Comparison of ENCODE assay signal across 1 cellular context in the genomic region with DNA sequence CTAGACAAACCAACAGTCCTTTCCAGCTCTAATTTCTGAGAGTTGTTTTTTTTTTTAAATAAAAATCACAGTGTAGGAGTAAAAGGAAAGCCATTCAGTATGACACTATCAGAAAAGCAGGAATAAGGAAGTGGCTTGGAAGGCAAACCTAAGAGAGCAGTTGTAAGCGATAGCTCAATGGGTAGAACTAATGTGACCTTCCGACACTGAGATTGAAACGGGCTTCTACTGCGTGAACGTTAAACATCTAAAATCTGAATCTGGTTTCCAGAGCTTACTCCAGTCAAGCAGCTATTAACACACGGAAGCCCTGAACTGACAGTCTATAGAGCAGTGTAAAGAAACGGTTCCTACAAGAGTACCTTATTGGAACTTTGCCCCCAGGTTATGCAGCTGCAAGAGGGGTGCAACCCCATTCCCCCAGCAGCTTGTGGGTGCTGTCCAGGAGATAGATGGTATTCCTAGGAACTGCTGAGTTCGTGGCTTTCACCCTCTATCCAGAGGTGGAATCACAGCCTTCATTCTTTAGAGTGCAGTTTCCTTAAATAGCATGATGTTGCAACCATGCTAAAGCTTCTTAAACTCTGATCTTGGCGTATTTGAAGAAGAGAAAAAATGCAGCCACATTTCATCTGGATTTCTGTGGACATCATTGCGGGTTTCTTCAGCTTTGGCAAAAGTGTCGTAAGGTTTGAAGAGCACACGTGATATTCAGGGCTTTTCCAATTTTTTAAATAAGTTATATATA.
TF ChIP-seq lines count a peak whose summit lies in the region.

No MANE protein-coding gene starts in this region.

TF ChIP-seq in GM23338, 12 proteins besides CTCF, POLR2A, EP300 and RAD21 (continued from another document):
- TF ChIP-seq, protein P1, sequence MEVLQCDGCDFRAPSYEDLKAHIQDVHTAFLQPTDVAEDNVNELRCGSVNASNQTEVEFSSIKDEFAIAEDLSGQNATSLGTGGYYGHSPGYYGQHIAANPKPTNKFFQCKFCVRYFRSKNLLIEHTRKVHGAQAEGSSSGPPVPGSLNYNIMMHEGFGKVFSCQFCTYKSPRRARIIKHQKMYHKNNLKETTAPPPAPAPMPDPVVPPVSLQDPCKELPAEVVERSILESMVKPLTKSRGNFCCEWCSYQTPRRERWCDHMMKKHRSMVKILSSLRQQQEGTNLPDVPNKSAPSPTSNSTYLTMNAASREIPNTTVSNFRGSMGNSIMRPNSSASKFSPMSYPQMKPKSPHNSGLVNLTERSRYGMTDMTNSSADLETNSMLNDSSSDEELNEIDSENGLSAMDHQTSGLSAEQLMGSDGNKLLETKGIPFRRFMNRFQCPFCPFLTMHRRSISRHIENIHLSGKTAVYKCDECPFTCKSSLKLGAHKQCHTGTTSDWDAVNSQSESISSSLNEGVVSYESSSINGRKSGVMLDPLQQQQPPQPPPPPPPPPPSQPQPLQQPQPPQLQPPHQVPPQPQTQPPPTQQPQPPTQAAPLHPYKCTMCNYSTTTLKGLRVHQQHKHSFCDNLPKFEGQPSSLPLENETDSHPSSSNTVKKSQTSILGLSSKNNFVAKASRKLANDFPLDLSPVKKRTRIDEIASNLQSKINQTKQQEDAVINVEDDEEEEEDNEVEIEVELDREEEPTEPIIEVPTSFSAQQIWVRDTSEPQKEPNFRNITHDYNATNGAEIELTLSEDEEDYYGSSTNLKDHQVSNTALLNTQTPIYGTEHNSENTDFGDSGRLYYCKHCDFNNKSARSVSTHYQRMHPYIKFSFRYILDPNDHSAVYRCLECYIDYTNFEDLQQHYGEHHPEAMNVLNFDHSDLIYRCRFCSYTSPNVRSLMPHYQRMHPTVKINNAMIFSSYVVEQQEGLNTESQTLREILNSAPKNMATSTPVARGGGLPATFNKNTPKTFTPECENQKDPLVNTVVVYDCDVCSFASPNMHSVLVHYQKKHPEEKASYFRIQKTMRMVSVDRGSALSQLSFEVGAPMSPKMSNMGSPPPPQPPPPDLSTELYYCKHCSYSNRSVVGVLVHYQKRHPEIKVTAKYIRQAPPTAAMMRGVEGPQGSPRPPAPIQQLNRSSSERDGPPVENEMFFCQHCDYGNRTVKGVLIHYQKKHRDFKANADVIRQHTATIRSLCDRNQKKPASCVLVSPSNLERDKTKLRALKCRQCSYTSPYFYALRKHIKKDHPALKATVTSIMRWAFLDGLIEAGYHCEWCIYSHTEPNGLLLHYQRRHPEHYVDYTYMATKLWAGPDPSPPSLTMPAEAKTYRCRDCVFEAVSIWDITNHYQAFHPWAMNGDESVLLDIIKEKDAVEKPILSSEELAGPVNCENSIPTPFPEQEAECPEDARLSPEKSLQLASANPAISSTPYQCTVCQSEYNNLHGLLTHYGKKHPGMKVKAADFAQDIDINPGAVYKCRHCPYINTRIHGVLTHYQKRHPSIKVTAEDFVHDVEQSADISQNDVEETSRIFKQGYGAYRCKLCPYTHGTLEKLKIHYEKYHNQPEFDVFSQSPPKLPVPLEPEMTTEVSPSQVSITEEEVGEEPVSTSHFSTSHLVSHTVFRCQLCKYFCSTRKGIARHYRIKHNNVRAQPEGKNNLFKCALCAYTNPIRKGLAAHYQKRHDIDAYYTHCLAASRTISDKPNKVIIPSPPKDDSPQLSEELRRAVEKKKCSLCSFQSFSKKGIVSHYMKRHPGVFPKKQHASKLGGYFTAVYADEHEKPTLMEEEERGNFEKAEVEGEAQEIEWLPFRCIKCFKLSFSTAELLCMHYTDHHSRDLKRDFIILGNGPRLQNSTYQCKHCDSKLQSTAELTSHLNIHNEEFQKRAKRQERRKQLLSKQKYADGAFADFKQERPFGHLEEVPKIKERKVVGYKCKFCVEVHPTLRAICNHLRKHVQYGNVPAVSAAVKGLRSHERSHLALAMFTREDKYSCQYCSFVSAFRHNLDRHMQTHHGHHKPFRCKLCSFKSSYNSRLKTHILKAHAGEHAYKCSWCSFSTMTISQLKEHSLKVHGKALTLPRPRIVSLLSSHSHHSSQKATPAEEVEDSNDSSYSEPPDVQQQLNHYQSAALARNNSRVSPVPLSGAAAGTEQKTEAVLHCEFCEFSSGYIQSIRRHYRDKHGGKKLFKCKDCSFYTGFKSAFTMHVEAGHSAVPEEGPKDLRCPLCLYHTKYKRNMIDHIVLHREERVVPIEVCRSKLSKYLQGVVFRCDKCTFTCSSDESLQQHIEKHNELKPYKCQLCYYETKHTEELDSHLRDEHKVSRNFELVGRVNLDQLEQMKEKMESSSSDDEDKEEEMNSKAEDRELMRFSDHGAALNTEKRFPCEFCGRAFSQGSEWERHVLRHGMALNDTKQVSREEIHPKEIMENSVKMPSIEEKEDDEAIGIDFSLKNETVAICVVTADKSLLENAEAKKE (CRISPR knock-in tag; IDR thresholded peaks at IDR 0.05): no peak
- TF ChIP-seq, protein P2, sequence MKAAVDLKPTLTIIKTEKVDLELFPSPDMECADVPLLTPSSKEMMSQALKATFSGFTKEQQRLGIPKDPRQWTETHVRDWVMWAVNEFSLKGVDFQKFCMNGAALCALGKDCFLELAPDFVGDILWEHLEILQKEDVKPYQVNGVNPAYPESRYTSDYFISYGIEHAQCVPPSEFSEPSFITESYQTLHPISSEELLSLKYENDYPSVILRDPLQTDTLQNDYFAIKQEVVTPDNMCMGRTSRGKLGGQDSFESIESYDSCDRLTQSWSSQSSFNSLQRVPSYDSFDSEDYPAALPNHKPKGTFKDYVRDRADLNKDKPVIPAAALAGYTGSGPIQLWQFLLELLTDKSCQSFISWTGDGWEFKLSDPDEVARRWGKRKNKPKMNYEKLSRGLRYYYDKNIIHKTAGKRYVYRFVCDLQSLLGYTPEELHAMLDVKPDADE (IDR thresholded peaks at IDR 0.05): no peak
- no peak for TF ChIP-seq EZH2 (IDR thresholded peaks at IDR 0.05; ENCODE audit: low read depth, unreplicated experiment)
